ENCODE assay signal across 19 cellular contexts in genomic region chr2:180644709-180645108, GRCh38.
DNase-seq lines count a peak whose midpoint lies in the region; ATAC-seq and TF ChIP-seq lines count a peak whose summit lies in the region.
"Had no signal": no experiment of that assay in that cellular context is flagged by ENCODE, and none has a peak within 500 bp of the region (broad histone marks: within the 10 kb centered on the region; RNA-seq: fewer than 3 reads in every experiment).

No MANE protein-coding gene starts in this region.

- H3K4me1 ChIP-seq in ACC112 (ENCODE audit: control insufficient read depth, insufficient read depth, low read length, unreplicated experiment) (no peaks in the 10 kb centered on the region), suprapubic skin (no peaks in the 10 kb centered on the region)
- H3K4me1 ChIP-seq: uterus had no signal

- no peak for ATAC-seq in GM18502 (IDR thresholded peaks at IDR 0.05; ENCODE audit: poor library complexity, unreplicated experiment)
- no peak for ATAC-seq in GM18520 (IDR thresholded peaks at IDR 0.05; ENCODE audit: unreplicated experiment)
- ATAC-seq in HG03159 (IDR thresholded peaks at IDR 0.05; ENCODE audit: unreplicated experiment), result no peak
- ATAC-seq: activated T-cell treated with anti-CD3 and anti-CD28 coated beads, Interleukin-2, amount 50 U/mL, for 72 hours; left ventricle myocardium superior; stimulated activated naive CD8-positive, alpha-beta T cell treated with anti-CD3 and anti-CD28 coated beads, Interleukin-15, amount 100 ng/mL, for 72 hours had no signal

- H3K27ac ChIP-seq in ACC112 (ENCODE audit: low read depth, low read length) (peak overlapping the region; percentile 37; the same call in 1 of the 2 replicates), suprapubic skin (no peak overlapping the region)
- H3K27ac ChIP-seq: HL-60, uterus had no signal

- 57% methylated on average over 2 of the region's 2 CpGs for WGBS in suprapubic skin

- H3K36me3 ChIP-seq in ACC112 (ENCODE audit: insufficient read depth, low read length) (no peaks in the 10 kb centered on the region), suprapubic skin (no peaks in the 10 kb centered on the region)
- H3K36me3 ChIP-seq: uterus had no signal

- no peak overlapping the region for H2AFZ ChIP-seq in ACC112 (ENCODE audit: low read length, unreplicated experiment)

- no peak for TF ChIP-seq CTCF in fibroblast of villous mesenchyme (IDR thresholded peaks at IDR 0.05; ENCODE audit: insufficient read depth, low read depth, low read length)
- no peak for TF ChIP-seq CTCF in suprapubic skin (IDR thresholded peaks at IDR 0.05)

- TF ChIP-seq EP300 in suprapubic skin (IDR thresholded peaks at IDR 0.05), result no peak

- no peaks in the 10 kb centered on the region for H3K9me3 ChIP-seq in suprapubic skin
- H3K9me3 ChIP-seq: uterus had no signal

- H3K27me3 ChIP-seq in ACC112 (ENCODE audit: insufficient read depth, low read length) (no peaks in the 10 kb centered on the region), suprapubic skin (no peaks in the 10 kb centered on the region)
- H3K27me3 ChIP-seq: uterus had no signal

- no peak overlapping the region for H3K4me3 ChIP-seq in ACC112 (ENCODE audit: low read depth, low read length)
- no peak overlapping the region for H3K4me3 ChIP-seq in fibroblast of villous mesenchyme (ENCODE audit: low read depth, low read length)
- no peak overlapping the region for H3K4me3 ChIP-seq in suprapubic skin
- H3K4me3 ChIP-seq: uterus had no signal

- TF ChIP-seq POLR2A in suprapubic skin (IDR thresholded peaks at IDR 0.05), result no peak

- DNase-seq in HPDE6-E6E7 (ENCODE audit: extremely low spot score) (peak; percentile 15), amniotic epithelial cell (ENCODE audit: low read depth) (peak; percentile 97), fibroblast of villous mesenchyme (ENCODE audit: low read depth) (peak; percentile 90), suprapubic skin (ENCODE audit: low spot score in 2 of 2) (no peak)
- DNase-seq: activated CD4-positive, alpha-beta T cell treated with anti-CD3 and anti-CD28 coated beads, Interleukin-2, amount 50 U/mL, for 4 hours; activated T-cell treated with anti-CD3 and anti-CD28 coated beads, Interleukin-2, amount 50 U/mL, for 72 hours; cortex of kidney; erythroblast; hypothalamus; left ventricle myocardium superior; naive B cell; NCI-H446; stimulated activated naive CD8-positive, alpha-beta T cell treated with anti-CD3 and anti-CD28 coated beads, Interleukin-15, amount 100 ng/mL, for 72 hours; uterus had no signal

- H3K79me2 ChIP-seq in ACC112 (ENCODE audit: control insufficient read depth, insufficient read depth, low read length, unreplicated experiment), result no peaks in the 10 kb centered on the region

Comparison
In these comparisons a context has a peak if more than half of its experiments do, and no peak if none do; other contexts are left out.
1. DNase-seq: peak in HPDE6-E6E7 (single experiment), amniotic epithelial cell (single experiment) and fibroblast of villous mesenchyme (single experiment); none in suprapubic skin (0 of 2).